Comparison of ENCODE assay signal across 14 cellular contexts in genomic region chr2:159456500-159457426, GRCh38.
A peak's percentile ranks its signal among the peaks of the same experiment; 100 is the strongest.
DNase-seq lines count a peak whose midpoint lies in the region; ATAC-seq and TF ChIP-seq lines count a peak whose summit lies in the region.
"Had no signal": no experiment of that assay in that cellular context is flagged by ENCODE, and none has a peak within 500 bp of the region (broad histone marks: within the 10 kb centered on the region; RNA-seq: fewer than 3 reads in every experiment).

No MANE protein-coding gene starts in this region.

- in situ Hi-C loops in mammary epithelial cell (cut with MboI; ENCODE audit: low sequenced_read_pairs in 2 of 2): no loop called here
- in situ Hi-C loops in astrocyte of the spinal cord (cut with HindIII; ENCODE audit: low sequenced_read_pairs): no loop called here

- H3K27me3 Mint-ChIP-seq in stimulated activated naive B cell treated with anti-CD40 and anti-IgM and Interleukin-4, amounts not matched to agents 10 μg/mL and 1 μg/mL and 100 μg/mL, for 72 hours: no peaks in the 10 kb centered on the region
- H3K27me3 Mint-ChIP-seq: IgD-negative memory B cell had no signal

- peak overlapping the region in 1 of 2 donors; percentile 19 for H3K4me3 Mint-ChIP-seq in stimulated activated naive B cell treated with anti-CD40 and anti-IgM and Interleukin-4, amounts not matched to agents 10 μg/mL and 1 μg/mL and 100 μg/mL, for 72 hours

- H3K36me3 ChIP-seq in mammary epithelial cell (ENCODE audit: insufficient read depth, low read length) (no peaks in the 10 kb centered on the region), breast epithelium (no peaks in the 10 kb centered on the region)

- H3K27me3 ChIP-seq in mammary epithelial cell (ENCODE audit: insufficient read depth, low read length) (no peaks in the 10 kb centered on the region), breast epithelium (no peaks in the 10 kb centered on the region)

- CTCF ChIA-PET in mammary epithelial cell (lab: Charles Lee; ENCODE audit: low non-redundant PET): no interaction called here
- CTCF ChIA-PET in HEK293T (lab: Yijun Ruan, JAX): no interaction called here

- no peaks in the 10 kb centered on the region for H3K79me2 ChIP-seq in mammary epithelial cell (ENCODE audit: insufficient read depth, low read length)

- H3K27ac ChIP-seq in mammary epithelial cell (ENCODE audit: insufficient read depth, low read depth, low read length) (no peak overlapping the region), breast epithelium (no peak overlapping the region)

- POLR2A ChIA-PET in HEK293T (lab: Yijun Ruan, JAX): no interaction called here

- no peak for TF ChIP-seq POLR2A in breast epithelium (IDR thresholded peaks at IDR 0.05)

- DNase-seq in mammary epithelial cell (peak; percentile 8), breast epithelium (ENCODE audit: low spot score in 2 of 2) (no peak), astrocyte of the spinal cord (ENCODE audit: low read depth, low spot score) (peak; percentile 10), HEK293T (ENCODE audit: extremely low spot score) (no peak), glomerular visceral epithelial cell (ENCODE audit: extremely low spot score) (no peak), mucosa of gallbladder (ENCODE audit: low spot score) (no peak)
- no peak for DNase-seq in stimulated activated naive B cell treated with anti-CD40 and anti-IgM and Interleukin-4, amounts not matched to agents 10 μg/mL and 1 μg/mL and 100 μg/mL, for 72 hours
- DNase-seq: activated T-cell treated with anti-CD3 and anti-CD28 coated beads, Interleukin-2, amount 50 U/mL, for 72 hours; central memory CD4-positive, alpha-beta T cell; NCI-H2029; PC-3; stimulated activated naive CD4-positive, alpha-beta T cell treated with Interleukin-2 at 50 U/mL for 16 hours had no signal

- H3K4me1 Mint-ChIP-seq in stimulated activated naive B cell treated with anti-CD40 and anti-IgM and Interleukin-4, amounts not matched to agents 10 μg/mL and 1 μg/mL and 100 μg/mL, for 72 hours: peaks cover 7 to 8% of the 10 kb centered on the region in 2 donors

- no TSS peak for BruUV-seq in mammary epithelial cell (replicated peaks; lab: Mats Ljungman, UMichigan)

- 89% methylated on average over 5 of the region's 5 CpGs for WGBS in mammary epithelial cell (ENCODE audit: low coverage, missing lambda C conversion rate)

- no peaks in the 10 kb centered on the region for H3K9me3 Mint-ChIP-seq in stimulated activated naive B cell treated with anti-CD40 and anti-IgM and Interleukin-4, amounts not matched to agents 10 μg/mL and 1 μg/mL and 100 μg/mL, for 72 hours
- H3K9me3 Mint-ChIP-seq: activated T-cell treated with anti-CD3 and anti-CD28 coated beads, Interleukin-2, amount 50 U/mL, for 72 hours; IgD-negative memory B cell had no signal

- H3K36me3 Mint-ChIP-seq in stimulated activated naive B cell treated with anti-CD40 and anti-IgM and Interleukin-4, amounts not matched to agents 10 μg/mL and 1 μg/mL and 100 μg/mL, for 72 hours: no peaks in the 10 kb centered on the region

- no peaks in the 10 kb centered on the region for H4K20me1 ChIP-seq in mammary epithelial cell (ENCODE audit: insufficient read depth, low read length)

- no peak overlapping the region for H3K9ac ChIP-seq in mammary epithelial cell (ENCODE audit: insufficient read depth, low read length)

- TF ChIP-seq CTCF in mammary epithelial cell (conservative IDR thresholded peaks at IDR 0.05 in 1 of 2, IDR thresholded peaks at IDR 0.05 in 1 of 2; ENCODE audit: extremely low read depth in 1 of 2, insufficient read depth in 1 of 2, low read depth in 1 of 2, low read length in 2 of 2) (no peak), breast epithelium (IDR thresholded peaks at IDR 0.05) (no peak), astrocyte of the spinal cord (IDR thresholded peaks at IDR 0.05; ENCODE audit: low read depth, low read length) (no peak)

- dilution Hi-C loops in mammary epithelial cell (cut with HindIII; ENCODE audit: low sequenced_read_pairs): no loop called here

- intact Hi-C loops in mammary epithelial cell (cut with micrococcal nuclease) (no loop called here), breast epithelium (cut with DNase I; ENCODE audit: low total_unique reads) (no loop called here)

- no peak overlapping the region for H3K27ac Mint-ChIP-seq in stimulated activated naive B cell treated with anti-CD40 and anti-IgM and Interleukin-4, amounts not matched to agents 10 μg/mL and 1 μg/mL and 100 μg/mL, for 72 hours
- H3K27ac Mint-ChIP-seq: activated T-cell treated with anti-CD3 and anti-CD28 coated beads, Interleukin-2, amount 50 U/mL, for 72 hours; IgD-negative memory B cell had no signal

- H3K9me3 ChIP-seq in mammary epithelial cell (replicated peaks; ENCODE audit: insufficient read depth, low read length): no peaks in the 10 kb centered on the region
- no peaks in the 10 kb centered on the region for H3K9me3 ChIP-seq in breast epithelium

- H2AFZ ChIP-seq in mammary epithelial cell (ENCODE audit: low read depth, low read length): no peak overlapping the region

- ATAC-seq in HG02973 (IDR thresholded peaks at IDR 0.05; ENCODE audit: unreplicated experiment): peak; percentile 74
- ATAC-seq in stimulated activated naive B cell treated with anti-CD40 and anti-IgM and Interleukin-4, amounts not matched to agents 10 μg/mL and 1 μg/mL and 100 μg/mL, for 72 hours (replicated peaks): peak; percentile 78 to 93
- ATAC-seq: PC-3 had no signal

- H3K4me3 ChIP-seq in mammary epithelial cell (replicated peaks in 1 of 3; ENCODE audit: insufficient read depth in 1 of 3, low read depth in 2 of 3, low read length in 3 of 3): no peak overlapping the region
- H3K4me3 ChIP-seq in breast epithelium: no peak overlapping the region
- no peak overlapping the region for H3K4me3 ChIP-seq in astrocyte of the spinal cord (ENCODE audit: low read depth, low read length)

- H3K4me2 ChIP-seq in mammary epithelial cell (ENCODE audit: insufficient read depth, low read depth, low read length): no peak overlapping the region

- H3K4me1 ChIP-seq in mammary epithelial cell (ENCODE audit: insufficient read depth, low read length) (no peaks in the 10 kb centered on the region), breast epithelium (no peaks in the 10 kb centered on the region)

TF ChIP-seq in HEK293T, 16 proteins besides CTCF, POLR2A, EP300 and RAD21:
- TF ChIP-seq LEF1 (IDR thresholded peaks at IDR 0.05; ENCODE audit: borderline replicate concordance): no peak
- no peak for TF ChIP-seq L3MBTL2 (conservative IDR thresholded peaks at IDR 0.05)
- no peak for TF ChIP-seq CTBP1 (IDR thresholded peaks at IDR 0.05; ENCODE audit: borderline replicate concordance)
- TF ChIP-seq ELF4 (IDR thresholded peaks at IDR 0.05): no peak
- TF ChIP-seq PKNOX1 (IDR thresholded peaks at IDR 0.05): no peak
- TF ChIP-seq ARNT (IDR thresholded peaks at IDR 0.05): no peak
- TF ChIP-seq NFRKB (IDR thresholded peaks at IDR 0.05): no peak
- TF ChIP-seq BHLHE40 (IDR thresholded peaks at IDR 0.05; ENCODE audit: borderline replicate concordance): no peak
- TF ChIP-seq FOXM1 (IDR thresholded peaks at IDR 0.05; ENCODE audit: borderline replicate concordance): no peak
- TF ChIP-seq ZNF384 (IDR thresholded peaks at IDR 0.05): no peak
- no peak for TF ChIP-seq SP1 (IDR thresholded peaks at IDR 0.05)
- no peak for TF ChIP-seq FOXK2 (IDR thresholded peaks at IDR 0.05)
- TF ChIP-seq HDGF (IDR thresholded peaks at IDR 0.05; ENCODE audit: borderline replicate concordance): no peak
- no peak for TF ChIP-seq FOXA1 (IDR thresholded peaks at IDR 0.05)
- no peak for TF ChIP-seq SUZ12 (IDR thresholded peaks at IDR 0.05)
- TF ChIP-seq TARDBP (IDR thresholded peaks at IDR 0.05): no peak

Comparison
In these comparisons a context has a peak if more than half of its experiments do, and no peak if none do; other contexts are left out.
1. DNase-seq: peak in mammary epithelial cell (single experiment) and astrocyte of the spinal cord (single experiment); none in breast epithelium (0 of 2), stimulated activated naive B cell treated with anti-CD40 and anti-IgM and Interleukin-4, amounts not matched to agents 10 μg/mL and 1 μg/mL and 100 μg/mL, for 72 hours (single experiment), HEK293T (single experiment), glomerular visceral epithelial cell (single experiment) and mucosa of gallbladder (single experiment).